ENCODE assay signal across 16 cellular contexts in the genomic region with DNA sequence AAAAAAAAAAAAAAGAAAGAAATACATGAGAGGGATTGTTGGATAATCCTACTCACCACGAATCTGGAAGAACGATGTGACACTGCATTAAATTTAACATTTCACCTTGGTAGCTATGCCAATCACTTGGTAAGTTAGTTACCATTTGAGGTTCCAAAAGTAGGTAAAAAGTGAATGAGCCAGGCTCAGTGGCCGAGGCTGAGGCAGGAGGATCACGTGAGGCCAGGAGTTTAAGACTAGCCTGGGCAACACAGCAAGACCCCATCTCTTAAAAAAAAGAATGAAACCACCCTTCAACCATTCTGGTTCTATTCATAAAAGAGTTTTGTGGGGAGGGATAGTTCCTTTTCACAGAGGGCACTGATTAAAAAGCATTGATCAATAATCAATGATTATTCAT.
DNase-seq lines count a peak whose midpoint lies in the region; ATAC-seq and TF ChIP-seq lines count a peak whose summit lies in the region.
"Had no signal": no experiment of that assay in that cellular context is flagged by ENCODE, and none has a peak within 500 bp of the region (broad histone marks: within the 10 kb centered on the region; RNA-seq: fewer than 3 reads in every experiment).

No MANE protein-coding gene starts in this region.

- H4K20me1 ChIP-seq in BLaER1 treated with 17β-estradiol and CSF1 and Interleukin-3, amounts not matched to agents 10 nM and 100 nM: no peaks in the 10 kb centered on the region; a peak in 1 of 22 replicates

- no peak overlapping the region for H3K4me3 ChIP-seq in BLaER1 treated with 17β-estradiol and CSF1 and Interleukin-3, amounts not matched to agents 10 nM and 100 nM

- peaks cover 0 to 12% (median 0%) of the 10 kb centered on the region in 11 experiments; a peak in 4 of 22 replicates for H3K9me3 ChIP-seq in BLaER1 treated with 17β-estradiol and CSF1 and Interleukin-3, amounts not matched to agents 10 nM and 100 nM (replicated peaks in 1 of 11)

- peak overlapping the region; percentile 82 to 99 (median 96); a peak in 20 of 22 replicates for H3K27ac ChIP-seq in BLaER1 treated with 17β-estradiol and CSF1 and Interleukin-3, amounts not matched to agents 10 nM and 100 nM
- H3K27ac ChIP-seq: RWPE1 had no signal

- TF ChIP-seq CTCF in CD14-positive monocyte (IDR thresholded peaks at IDR 0.05): no peak
- TF ChIP-seq CTCF in natural killer cell (IDR thresholded peaks at IDR 0.05): no peak
- no peak for TF ChIP-seq CTCF in omental fat pad (IDR thresholded peaks at IDR 0.05)

- H3K36me3 Mint-ChIP-seq in CD14-positive monocyte (peaks cover 27 to 61% of the 10 kb centered on the region in 2 donors), natural killer cell (no peaks in the 10 kb centered on the region)
- H3K36me3 Mint-ChIP-seq in activated T-helper 17 cell treated with anti-CD3 and anti-CD28 coated beads, Interleukin-2, amount 50 U/mL, for 72 hours (ENCODE audit: low read depth): no peaks in the 10 kb centered on the region

- peaks cover 0 to 4% (median 0%) of the 10 kb centered on the region in 7 donors for H3K9me3 Mint-ChIP-seq in CD14-positive monocyte
- H3K9me3 Mint-ChIP-seq in activated T-helper 17 cell treated with anti-CD3 and anti-CD28 coated beads, Interleukin-2, amount 50 U/mL, for 72 hours: no peaks in the 10 kb centered on the region
- no peaks in the 10 kb centered on the region for H3K9me3 Mint-ChIP-seq in natural killer cell

- no peak overlapping the region for H3K4me3 Mint-ChIP-seq in CD14-positive monocyte
- peak overlapping the region; percentile 33 for H3K4me3 Mint-ChIP-seq in activated T-helper 17 cell treated with anti-CD3 and anti-CD28 coated beads, Interleukin-2, amount 50 U/mL, for 72 hours
- peak overlapping the region; percentile 75 for H3K4me3 Mint-ChIP-seq in natural killer cell

- peak overlapping the region in 10 of 11 experiments; percentile 30 to 96 (median 80); a peak in 16 of 22 replicates for H3K4me2 ChIP-seq in BLaER1 treated with 17β-estradiol and CSF1 and Interleukin-3, amounts not matched to agents 10 nM and 100 nM

- peak overlapping the region in 4 of 11 experiments; percentile 82 to 87 (median 86); a peak in 7 of 22 replicates for H3K9ac ChIP-seq in BLaER1 treated with 17β-estradiol and CSF1 and Interleukin-3, amounts not matched to agents 10 nM and 100 nM

- H3K27me3 Mint-ChIP-seq in CD14-positive monocyte (ENCODE audit: low read depth in 3 of 3) (no peaks in the 10 kb centered on the region), natural killer cell (ENCODE audit: low read depth in 2 of 2) (no peaks in the 10 kb centered on the region)
- no peaks in the 10 kb centered on the region for H3K27me3 Mint-ChIP-seq in activated T-helper 17 cell treated with anti-CD3 and anti-CD28 coated beads, Interleukin-2, amount 50 U/mL, for 72 hours

- no peak for DNase-seq in CD14-positive monocyte (ENCODE audit: low spot score)
- no peak for DNase-seq in natural killer cell
- DNase-seq in DMS53 treated with DMSO at 0.1 percent for 48 hours (lab: John Stamatoyannopoulos, UW; ENCODE audit: unreplicated experiment): no peak
- DNase-seq in omental fat pad (ENCODE audit: low spot score): no peak
- DNase-seq in NCI-H2081 treated with DMSO at 0.1 percent for 48 hours (lab: John Stamatoyannopoulos, UW): no peak
- DNase-seq: ACHN, C1 segment of cervical spinal cord, GF-D8, Kasumi-1, NCI-H1694, NCI-H2081, SIG-M5 had no signal

- H3K4me1 ChIP-seq in BLaER1 treated with 17β-estradiol and CSF1 and Interleukin-3, amounts not matched to agents 10 nM and 100 nM: peaks cover 23 to 78% (median 60%) of the 10 kb centered on the region in 10 experiments

- H3K27ac Mint-ChIP-seq in CD14-positive monocyte: peak overlapping the region; percentile 86 to 96 (median 91)
- no peak overlapping the region for H3K27ac Mint-ChIP-seq in activated T-helper 17 cell treated with anti-CD3 and anti-CD28 coated beads, Interleukin-2, amount 50 U/mL, for 72 hours
- peak overlapping the region; percentile 77 to 88 for H3K27ac Mint-ChIP-seq in natural killer cell

- no peak for ATAC-seq in activated T-helper 17 cell treated with anti-CD3 and anti-CD28 coated beads, Interleukin-2, amount 50 U/mL, for 72 hours (replicated peaks)
- ATAC-seq in natural killer cell: no peak
- ATAC-seq in omental fat pad (ENCODE audit: low FRiP score): no peak
- ATAC-seq: SK-N-SH treated with all-trans-retinoic acid at 6 μM for 48 hours had no signal

- peaks cover 0 to 30% (median 0%) of the 10 kb centered on the region in 11 experiments; a peak in 5 of 22 replicates for H3K36me3 ChIP-seq in BLaER1 treated with 17β-estradiol and CSF1 and Interleukin-3, amounts not matched to agents 10 nM and 100 nM

- intact Hi-C loops in CD14-positive monocyte (cut with micrococcal nuclease) (loop anchor here (2.0 to 10.0 kb wide), 3 partner anchors 34 to 137 kb away; partner anchors contain the start of gene ADSS2 (in 1 of the 2)), natural killer cell (cut with micrococcal nuclease) (loop anchor here (5.0 kb wide), 2 partner anchors 654 to 811 kb away; no protein-coding TSS in a partner anchor)

- H3K4me1 Mint-ChIP-seq in CD14-positive monocyte (peaks cover 58% of the 10 kb centered on the region), natural killer cell (peaks cover 75 to 79% of the 10 kb centered on the region in 2 donors)
- peaks cover 14% of the 10 kb centered on the region for H3K4me1 Mint-ChIP-seq in activated T-helper 17 cell treated with anti-CD3 and anti-CD28 coated beads, Interleukin-2, amount 50 U/mL, for 72 hours

- H3K27me3 ChIP-seq in BLaER1 treated with 17β-estradiol and CSF1 and Interleukin-3, amounts not matched to agents 10 nM and 100 nM: no peaks in the 10 kb centered on the region

Comparison
In these comparisons a context has a peak if more than half of its experiments do, and no peak if none do; other contexts are left out.
1. H3K4me3 Mint-ChIP-seq: peak in activated T-helper 17 cell treated with anti-CD3 and anti-CD28 coated beads, Interleukin-2, amount 50 U/mL, for 72 hours (single experiment) and natural killer cell (single experiment); none in CD14-positive monocyte (0 of 2).